9 cellular contexts compared by ENCODE assay signal in genomic region chr14:68779761-68780323, GRCh38. TPM values are rescaled to one million over a fixed set of nuclear protein-coding genes. Genes with fewer than 3 reads are reported as not detected.
A peak's percentile ranks its signal among the peaks of the same experiment; 100 is the strongest.
DNase-seq lines count a peak whose midpoint lies in the region; ATAC-seq and TF ChIP-seq lines count a peak whose summit lies in the region.
"Had no signal": no experiment of that assay in that cellular context is flagged by ENCODE, and none has a peak within 500 bp of the region (broad histone marks: within the 10 kb centered on the region; RNA-seq: fewer than 3 reads in every experiment).

No MANE protein-coding gene starts in this region.

- H3K27ac ChIP-seq in stomach smooth muscle (ENCODE audit: low read length), result peak overlapping the region; percentile 75
- no peak overlapping the region for H3K27ac ChIP-seq in substantia nigra (ENCODE audit: low read depth, low read length, poor library complexity, severe bottlenecking)

- H3K4me1 Mint-ChIP-seq in activated naive CD8-positive, alpha-beta T cell treated with anti-CD3 and anti-CD28 coated beads for 36 hours, result peaks cover 70% of the 10 kb centered on the region

- no peak for ATAC-seq in GM21515 (IDR thresholded peaks at IDR 0.05; ENCODE audit: unreplicated experiment)

- peak overlapping the region; percentile 61 for H3K4me3 Mint-ChIP-seq in activated naive CD8-positive, alpha-beta T cell treated with anti-CD3 and anti-CD28 coated beads for 36 hours

- TF ChIP-seq CTCF in kidney epithelial cell (IDR thresholded peaks at IDR 0.05; ENCODE audit: insufficient read depth, low read length, poor library complexity, severe bottlenecking), result no peak

- H3K4me1 ChIP-seq in stomach smooth muscle (ENCODE audit: control insufficient read depth, insufficient read depth, low read length), result peaks cover 30% of the 10 kb centered on the region

- peak overlapping the region; percentile 90 for H3K27ac Mint-ChIP-seq in activated naive CD8-positive, alpha-beta T cell treated with anti-CD3 and anti-CD28 coated beads for 36 hours

- DNase-seq in activated gamma-delta T cell treated with Interleukin-2 at 50 U/mL for 16 hours (peak; percentile 67), activated gamma-delta T cell (lab: John Stamatoyannopoulos, UW) (no peak), kidney epithelial cell (ENCODE audit: low read depth) (peak; percentile 97), substantia nigra (lab: John Stamatoyannopoulos, UW) (no peak), NCI-H1092 treated with DMSO at 0.1 percent for 48 hours (lab: John Stamatoyannopoulos, UW) (no peak)
- DNase-seq in activated naive CD8-positive, alpha-beta T cell treated with anti-CD3 and anti-CD28 coated beads for 36 hours, result peak; percentile 50

- H3K9me3 ChIP-seq in stomach smooth muscle (ENCODE audit: control insufficient read depth in 2 of 2, low read length in 2 of 2), result peaks cover 0 to 7% of the 10 kb centered on the region in 2 donors
- H3K9me3 ChIP-seq: ovary had no signal

- H3K27me3 ChIP-seq in kidney epithelial cell (ENCODE audit: control insufficient read depth, insufficient read depth, low read length), result no peaks in the 10 kb centered on the region
- no peaks in the 10 kb centered on the region for H3K27me3 ChIP-seq in stomach smooth muscle (ENCODE audit: control insufficient read depth in 1 of 2, insufficient read depth in 2 of 2, low read length in 2 of 2)
- H3K27me3 ChIP-seq: ovary had no signal

- peaks cover 7% of the 10 kb centered on the region for H3K36me3 Mint-ChIP-seq in activated naive CD8-positive, alpha-beta T cell treated with anti-CD3 and anti-CD28 coated beads for 36 hours

- H3K4me3 ChIP-seq in kidney epithelial cell (ENCODE audit: low read depth, low read length) (no peak overlapping the region), stomach smooth muscle (ENCODE audit: low read length in 2 of 2) (peak overlapping the region in 1 of 2 donors; percentile 10)
- H3K4me3 ChIP-seq: ovary had no signal

- no peaks in the 10 kb centered on the region for H3K27me3 Mint-ChIP-seq in activated naive CD8-positive, alpha-beta T cell treated with anti-CD3 and anti-CD28 coated beads for 36 hours

- H3K36me3 ChIP-seq in kidney epithelial cell (ENCODE audit: control insufficient read depth, insufficient read depth, low read length) (no peaks in the 10 kb centered on the region), stomach smooth muscle (ENCODE audit: control insufficient read depth in 2 of 2, insufficient read depth in 2 of 2, low read length in 2 of 2) (no peaks in the 10 kb centered on the region)
- H3K36me3 ChIP-seq: ovary had no signal

- peaks cover 4% of the 10 kb centered on the region for H3K9me3 Mint-ChIP-seq in activated naive CD8-positive, alpha-beta T cell treated with anti-CD3 and anti-CD28 coated beads for 36 hours

- peak overlapping the region in 1 of 2 donors; percentile 36 for H3K9ac ChIP-seq in stomach smooth muscle (ENCODE audit: low read length in 2 of 2)

RNA-seq across cellular contexts. Expression of gene ZFP36L1, which starts 13.0 kb away (rescaled TPM):
- total RNA-seq in activated naive CD8-positive, alpha-beta T cell treated with anti-CD3 and anti-CD28 coated beads for 36 hours, result 10 to 100 TPM; 84.4 to 86.2 TPM
- total RNA-seq in kidney epithelial cell, result 144 and 273 TPM in 2 replicates

Comparison
In these comparisons a context has a peak if more than half of its experiments do, and no peak if none do; other contexts are left out.
1. DNase-seq: peak in activated gamma-delta T cell treated with Interleukin-2 at 50 U/mL for 16 hours (single experiment), activated naive CD8-positive, alpha-beta T cell treated with anti-CD3 and anti-CD28 coated beads for 36 hours (single experiment) and kidney epithelial cell (single experiment); none in activated gamma-delta T cell (single experiment), substantia nigra (0 of 49) and NCI-H1092 treated with DMSO at 0.1 percent for 48 hours (single experiment).